Comparison of ENCODE assay signal across 2 cellular contexts in the genomic region with DNA sequence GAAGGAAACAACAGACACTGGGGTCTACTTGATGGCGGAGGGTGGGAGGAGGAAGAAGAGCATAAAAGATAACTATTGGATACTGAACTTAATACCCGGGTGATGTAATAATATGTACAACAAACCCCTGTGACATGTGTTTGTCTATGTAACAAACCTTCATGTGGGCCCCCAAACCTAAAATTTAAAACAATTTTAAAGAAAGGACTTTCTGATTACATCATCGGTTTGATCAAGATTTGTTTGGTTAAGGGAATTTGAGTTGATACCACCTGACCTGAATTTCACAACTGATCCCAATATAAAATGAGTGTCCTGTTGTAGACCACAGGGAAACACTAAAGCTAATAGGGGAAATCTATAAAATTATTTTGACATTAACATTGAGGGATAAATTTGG.
TF ChIP-seq lines count a peak whose summit lies in the region.

No MANE protein-coding gene starts in this region.

TF ChIP-seq in IMR-90, 13 proteins besides CTCF, POLR2A, EP300 and RAD21:
- TF ChIP-seq MXI1 (IDR thresholded peaks at IDR 0.05; ENCODE audit: borderline replicate concordance, low read depth, low read length) (no peak), CEBPB (IDR thresholded peaks at IDR 0.05; ENCODE audit: low read depth, low read length) (peak; percentile 26; the same call in 1 of the 2 replicates)

TF ChIP-seq in K562, 482 proteins besides CTCF, POLR2A, EP300 and RAD21:
- TF ChIP-seq, protein P1, sequence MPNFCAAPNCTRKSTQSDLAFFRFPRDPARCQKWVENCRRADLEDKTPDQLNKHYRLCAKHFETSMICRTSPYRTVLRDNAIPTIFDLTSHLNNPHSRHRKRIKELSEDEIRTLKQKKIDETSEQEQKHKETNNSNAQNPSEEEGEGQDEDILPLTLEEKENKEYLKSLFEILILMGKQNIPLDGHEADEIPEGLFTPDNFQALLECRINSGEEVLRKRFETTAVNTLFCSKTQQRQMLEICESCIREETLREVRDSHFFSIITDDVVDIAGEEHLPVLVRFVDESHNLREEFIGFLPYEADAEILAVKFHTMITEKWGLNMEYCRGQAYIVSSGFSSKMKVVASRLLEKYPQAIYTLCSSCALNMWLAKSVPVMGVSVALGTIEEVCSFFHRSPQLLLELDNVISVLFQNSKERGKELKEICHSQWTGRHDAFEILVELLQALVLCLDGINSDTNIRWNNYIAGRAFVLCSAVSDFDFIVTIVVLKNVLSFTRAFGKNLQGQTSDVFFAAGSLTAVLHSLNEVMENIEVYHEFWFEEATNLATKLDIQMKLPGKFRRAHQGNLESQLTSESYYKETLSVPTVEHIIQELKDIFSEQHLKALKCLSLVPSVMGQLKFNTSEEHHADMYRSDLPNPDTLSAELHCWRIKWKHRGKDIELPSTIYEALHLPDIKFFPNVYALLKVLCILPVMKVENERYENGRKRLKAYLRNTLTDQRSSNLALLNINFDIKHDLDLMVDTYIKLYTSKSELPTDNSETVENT (CRISPR knock-in tag; IDR thresholded peaks at IDR 0.05), result no peak
- TF ChIP-seq RBM17 (IDR thresholded peaks at IDR 0.05; ENCODE audit: borderline replicate concordance, low read depth, low read length), result no peak
- TF ChIP-seq FOXP1 (CRISPR knock-in tag; IDR thresholded peaks at IDR 0.05), result no peak
- TF ChIP-seq, protein P2, sequence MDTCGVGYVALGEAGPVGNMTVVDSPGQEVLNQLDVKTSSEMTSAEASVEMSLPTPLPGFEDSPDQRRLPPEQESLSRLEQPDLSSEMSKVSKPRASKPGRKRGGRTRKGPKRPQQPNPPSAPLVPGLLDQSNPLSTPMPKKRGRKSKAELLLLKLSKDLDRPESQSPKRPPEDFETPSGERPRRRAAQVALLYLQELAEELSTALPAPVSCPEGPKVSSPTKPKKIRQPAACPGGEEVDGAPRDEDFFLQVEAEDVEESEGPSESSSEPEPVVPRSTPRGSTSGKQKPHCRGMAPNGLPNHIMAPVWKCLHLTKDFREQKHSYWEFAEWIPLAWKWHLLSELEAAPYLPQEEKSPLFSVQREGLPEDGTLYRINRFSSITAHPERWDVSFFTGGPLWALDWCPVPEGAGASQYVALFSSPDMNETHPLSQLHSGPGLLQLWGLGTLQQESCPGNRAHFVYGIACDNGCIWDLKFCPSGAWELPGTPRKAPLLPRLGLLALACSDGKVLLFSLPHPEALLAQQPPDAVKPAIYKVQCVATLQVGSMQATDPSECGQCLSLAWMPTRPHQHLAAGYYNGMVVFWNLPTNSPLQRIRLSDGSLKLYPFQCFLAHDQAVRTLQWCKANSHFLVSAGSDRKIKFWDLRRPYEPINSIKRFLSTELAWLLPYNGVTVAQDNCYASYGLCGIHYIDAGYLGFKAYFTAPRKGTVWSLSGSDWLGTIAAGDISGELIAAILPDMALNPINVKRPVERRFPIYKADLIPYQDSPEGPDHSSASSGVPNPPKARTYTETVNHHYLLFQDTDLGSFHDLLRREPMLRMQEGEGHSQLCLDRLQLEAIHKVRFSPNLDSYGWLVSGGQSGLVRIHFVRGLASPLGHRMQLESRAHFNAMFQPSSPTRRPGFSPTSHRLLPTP (IDR thresholded peaks at IDR 0.05; ENCODE audit: borderline replicate concordance, extremely low read depth, insufficient read length), result no peak
- TF ChIP-seq ZNF589 (CRISPR knock-in tag; IDR thresholded peaks at IDR 0.05; ENCODE audit: low read depth), result no peak
- no peak for TF ChIP-seq RBM14 (IDR thresholded peaks at IDR 0.05; ENCODE audit: borderline replicate concordance, insufficient read depth, low read depth, low read length)
- no peak for TF ChIP-seq SNIP1 (IDR thresholded peaks at IDR 0.05; ENCODE audit: low read depth)
- no peak for TF ChIP-seq CEBPG (CRISPR knock-in tag; IDR thresholded peaks at IDR 0.05)
- TF ChIP-seq CEBPG (tag; conservative IDR thresholded peaks at IDR 0.05 in 1 of 2, IDR thresholded peaks at IDR 0.05 in 1 of 2), result peak; percentile 52; a peak in 3 of 4 replicates
- TF ChIP-seq, protein P3, sequence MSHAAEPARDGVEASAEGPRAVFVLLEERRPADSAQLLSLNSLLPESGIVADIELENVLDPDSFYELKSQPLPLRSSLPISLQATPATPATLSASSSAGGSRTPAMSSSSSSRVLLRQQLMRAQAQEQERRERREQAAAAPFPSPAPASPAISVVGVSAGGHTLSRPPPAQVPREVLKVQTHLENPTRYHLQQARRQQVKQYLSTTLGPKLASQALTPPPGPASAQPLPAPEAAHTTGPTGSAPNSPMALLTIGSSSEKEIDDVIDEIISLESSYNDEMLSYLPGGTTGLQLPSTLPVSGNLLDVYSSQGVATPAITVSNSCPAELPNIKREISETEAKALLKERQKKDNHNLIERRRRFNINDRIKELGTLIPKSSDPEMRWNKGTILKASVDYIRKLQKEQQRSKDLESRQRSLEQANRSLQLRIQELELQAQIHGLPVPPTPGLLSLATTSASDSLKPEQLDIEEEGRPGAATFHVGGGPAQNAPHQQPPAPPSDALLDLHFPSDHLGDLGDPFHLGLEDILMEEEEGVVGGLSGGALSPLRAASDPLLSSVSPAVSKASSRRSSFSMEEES (CRISPR knock-in tag; IDR thresholded peaks at IDR 0.05), result no peak
- TF ChIP-seq, protein P4, sequence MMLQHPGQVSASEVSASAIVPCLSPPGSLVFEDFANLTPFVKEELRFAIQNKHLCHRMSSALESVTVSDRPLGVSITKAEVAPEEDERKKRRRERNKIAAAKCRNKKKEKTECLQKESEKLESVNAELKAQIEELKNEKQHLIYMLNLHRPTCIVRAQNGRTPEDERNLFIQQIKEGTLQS (IDR thresholded peaks at IDR 0.05), result peak; percentile 66
- TF ChIP-seq, protein P4 (CRISPR knock-in tag; conservative IDR thresholded peaks at IDR 0.05), result no peak
- TF ChIP-seq ZNF764 (CRISPR knock-in tag; IDR thresholded peaks at IDR 0.05; ENCODE audit: low read depth), result no peak
- no peak for TF ChIP-seq RBM15 (IDR thresholded peaks at IDR 0.05; ENCODE audit: insufficient read depth, low read length)
- TF ChIP-seq CEBPB (tag; IDR thresholded peaks at IDR 0.05), result 0 out of 2 replicates have a peak, but pooled peaks have one; percentile 19
